Comparison of ENCODE assay signal across 10 cellular contexts in genomic region chr1:205317311-205317917, GRCh38. TPM values are rescaled to one million over a fixed set of nuclear protein-coding genes. Genes with fewer than 3 reads are reported as not detected.
DNase-seq lines count a peak whose midpoint lies in the region; ATAC-seq and TF ChIP-seq lines count a peak whose summit lies in the region.
"Had no signal": no experiment of that assay in that cellular context is flagged by ENCODE, and none has a peak within 500 bp of the region (broad histone marks: within the 10 kb centered on the region; RNA-seq: fewer than 3 reads in every experiment).

No MANE protein-coding gene starts in this region.

- H3K36me3 Mint-ChIP-seq in CD8-positive, alpha-beta memory T cell: peaks cover 0 to 37% (median 2%) of the 10 kb centered on the region in 3 donors

- no peaks in the 10 kb centered on the region for H3K27me3 Mint-ChIP-seq in CD8-positive, alpha-beta memory T cell

- H3K4me1 Mint-ChIP-seq in CD8-positive, alpha-beta memory T cell: peaks cover 75 to 92% (median 87%) of the 10 kb centered on the region in 3 donors

- CTCF ChIA-PET in CD8-positive, alpha-beta memory T cell (lab: Charles Lee): interaction anchor here (0.9 to 40.7 kb wide), 5 partner anchors 8 to 45 kb away, joined by 3 to 1351 read pairs (median 5); no protein-coding TSS in a partner anchor

- no peak overlapping the region for H3K27ac ChIP-seq in CD8-positive, alpha-beta memory T cell (ENCODE audit: low read depth, low read length)
- H3K27ac ChIP-seq in suprapubic skin: peak overlapping the region; percentile 43
- H3K27ac ChIP-seq: thoracic aorta had no signal

- no peaks in the 10 kb centered on the region for H3K27me3 ChIP-seq in CD8-positive, alpha-beta memory T cell (ENCODE audit: insufficient read depth, low read length, poor library complexity, severe bottlenecking)
- H3K27me3 ChIP-seq in suprapubic skin: no peaks in the 10 kb centered on the region

- ATAC-seq in left colon (peak; percentile 54), GM18867 (IDR thresholded peaks at IDR 0.05; ENCODE audit: unreplicated experiment) (no peak), HG02870 (IDR thresholded peaks at IDR 0.05; ENCODE audit: unreplicated experiment) (no peak)

- H3K27ac Mint-ChIP-seq in CD8-positive, alpha-beta memory T cell: peak overlapping the region; percentile 54 to 91 (median 80)

- DNase-seq in CD8-positive, alpha-beta memory T cell: no peak
- peak; percentile 95 for DNase-seq in NCI-H146 (lab: John Stamatoyannopoulos, UW)
- peak; percentile 47 for DNase-seq in amniotic epithelial cell (ENCODE audit: low read depth)
- peak; percentile 95 for DNase-seq in left colon
- no peak for DNase-seq in suprapubic skin (ENCODE audit: low spot score in 2 of 2)
- no peak for DNase-seq in hepatic stellate cell (ENCODE audit: low spot score)

- no peaks in the 10 kb centered on the region for H3K9me3 Mint-ChIP-seq in CD8-positive, alpha-beta memory T cell

- 36% methylated on average over 2 of the region's 7 CpGs for WGBS in suprapubic skin

- peak overlapping the region; percentile 96 for H3K4me3 ChIP-seq in CD8-positive, alpha-beta memory T cell (ENCODE audit: low read length)
- H3K4me3 ChIP-seq in suprapubic skin: no peak overlapping the region
- H3K4me3 ChIP-seq: thoracic aorta had no signal

- TF ChIP-seq POLR2A in suprapubic skin (IDR thresholded peaks at IDR 0.05): no peak

- peaks cover 80% of the 10 kb centered on the region for H3K4me1 ChIP-seq in CD8-positive, alpha-beta memory T cell (ENCODE audit: insufficient read depth, low read length)
- peaks cover 71% of the 10 kb centered on the region for H3K4me1 ChIP-seq in suprapubic skin

- H3K4me3 Mint-ChIP-seq in CD8-positive, alpha-beta memory T cell: peak overlapping the region; percentile 85 to 100 (median 95)

- H3K9me3 ChIP-seq in CD8-positive, alpha-beta memory T cell (ENCODE audit: low read length): no peaks in the 10 kb centered on the region
- H3K9me3 ChIP-seq in suprapubic skin: no peaks in the 10 kb centered on the region
- H3K9me3 ChIP-seq: thoracic aorta had no signal

- TF ChIP-seq CTCF in suprapubic skin (IDR thresholded peaks at IDR 0.05): no peak

- intact Hi-C loops in left colon (cut with DNase I, micrococcal nuclease): no loop called here

- POLR2A ChIA-PET in CD8-positive, alpha-beta memory T cell (lab: Charles Lee): interaction anchor here (7.1 kb wide), 1 partner anchor 31 kb away, joined by 86 read pairs; no protein-coding TSS in a partner anchor

- no peaks in the 10 kb centered on the region for H3K36me3 ChIP-seq in CD8-positive, alpha-beta memory T cell (ENCODE audit: insufficient read depth, low read length)
- H3K36me3 ChIP-seq in suprapubic skin: no peaks in the 10 kb centered on the region
- H3K36me3 ChIP-seq: thoracic aorta had no signal

- TF ChIP-seq EP300 in suprapubic skin (IDR thresholded peaks at IDR 0.05): no peak

RNA-seq across cellular contexts. Expression of gene NUAK2, which starts 4.1 kb away (rescaled TPM):
- total RNA-seq in CD8-positive, alpha-beta memory T cell: 1 to 10 TPM; 4.5 to 4.7 TPM
- polyA plus RNA-seq in CD8-positive, alpha-beta memory T cell: 32.1 TPM
- total RNA-seq in left colon: 10 to 100 TPM; 27.7 to 29.2 TPM
- 10 to 100 TPM; 16.2 to 41.2 (median 30.2) TPM for total RNA-seq in suprapubic skin

RNA-seq across cellular contexts. Expression of gene KLHDC8A, which starts 39.3 kb away (rescaled TPM):
- total RNA-seq in CD8-positive, alpha-beta memory T cell: not detected
- polyA plus RNA-seq in CD8-positive, alpha-beta memory T cell: not detected
- total RNA-seq in left colon (under 1 TPM; 0.40 to 0.59 TPM), suprapubic skin (1 to 10 TPM in 1 of 4 donors, under 1 TPM in 2, not detected in 1; 0.30 to 3.5 (median 0.62) TPM)
- total RNA-seq: dermis microvascular lymphatic vessel endothelial cell, thoracic aorta had no signal

Comparison
In these comparisons a context has a peak if more than half of its experiments do, and no peak if none do; other contexts are left out.
1. DNase-seq: peak in NCI-H146 (single experiment), amniotic epithelial cell (single experiment) and left colon (2 of 2); none in CD8-positive, alpha-beta memory T cell (0 of 5), suprapubic skin (0 of 2) and hepatic stellate cell (single experiment).